8 cellular contexts compared by ENCODE assay signal in the genomic region with DNA sequence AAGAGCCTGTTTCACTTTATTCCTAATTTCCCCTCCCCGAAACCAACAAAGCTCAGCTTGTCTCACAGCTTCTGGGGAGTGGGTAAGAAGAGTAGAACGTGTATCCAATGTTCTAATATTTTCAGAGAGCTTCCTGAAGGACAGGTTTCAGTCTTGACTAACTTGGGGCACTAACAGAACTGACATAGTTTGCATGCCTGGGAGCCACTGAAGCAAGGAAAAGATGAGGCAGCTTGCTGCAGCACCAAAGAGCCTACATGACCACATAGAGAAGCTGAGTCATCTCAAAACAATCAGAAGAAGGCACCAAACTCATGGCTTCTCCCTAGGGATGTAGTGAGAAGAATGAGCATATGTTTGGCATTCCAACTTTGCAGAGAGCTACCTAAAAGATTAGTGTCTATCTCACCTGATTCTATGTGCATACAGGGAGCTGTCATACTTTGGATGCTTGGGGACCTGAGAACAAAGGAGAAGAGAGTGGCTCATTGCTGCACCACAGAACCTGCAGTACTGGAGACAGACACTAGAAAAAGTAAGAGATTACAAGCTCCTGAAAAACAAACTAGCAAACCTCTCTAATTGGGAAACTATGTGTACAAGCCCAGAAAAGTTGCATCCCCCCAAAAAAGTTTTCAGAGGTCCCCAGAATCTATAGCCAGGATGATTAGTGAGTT.
A peak's percentile ranks its signal among the peaks of the same experiment; 100 is the strongest.
DNase-seq lines count a peak whose midpoint lies in the region; ATAC-seq and TF ChIP-seq lines count a peak whose summit lies in the region.

No MANE protein-coding gene starts in this region.

- no peak for TF ChIP-seq CTCF in foreskin fibroblast (IDR thresholded peaks at IDR 0.05; ENCODE audit: low read depth, low read length)

- intact Hi-C loops in posterior vena cava (cut with DNase I) = no loop called here

- peak; percentile 80 for DNase-seq in GM04504 (ENCODE audit: low read depth)
- DNase-seq in M059J (ENCODE audit: low read depth) = peak; percentile 95
- peak; percentile 81 to 91 for DNase-seq in foreskin fibroblast
- DNase-seq in stimulated activated naive CD8-positive, alpha-beta T cell treated with anti-CD3 and anti-CD28 coated beads, Interleukin-15, Interleukin-2, amounts not matched to agents 100 U/mL and 50 U/mL, for 24 hours = no peak
- DNase-seq in posterior vena cava (ENCODE audit: low spot score) = no peak
- DNase-seq in globus pallidus (ENCODE audit: low spot score) = no peak
- DNase-seq in COR-L47 (lab: John Stamatoyannopoulos, UW) = no peak

- H3K4me3 ChIP-seq in foreskin fibroblast (ENCODE audit: low read depth in 1 of 2, low read length in 2 of 2) = no peak overlapping the region

- ATAC-seq in GM21825 (IDR thresholded peaks at IDR 0.05; ENCODE audit: unreplicated experiment) = peak; percentile 77
- no peak for ATAC-seq in stimulated activated naive CD8-positive, alpha-beta T cell treated with anti-CD3 and anti-CD28 coated beads, Interleukin-15, Interleukin-2, amounts not matched to agents 100 U/mL and 50 U/mL, for 24 hours

Comparison
In these comparisons a context has a peak if more than half of its experiments do, and no peak if none do; other contexts are left out.
1. DNase-seq: peak in GM04504 (single experiment), M059J (single experiment) and foreskin fibroblast (2 of 2); none in stimulated activated naive CD8-positive, alpha-beta T cell treated with anti-CD3 and anti-CD28 coated beads, Interleukin-15, Interleukin-2, amounts not matched to agents 100 U/mL and 50 U/mL, for 24 hours (single experiment), posterior vena cava (single experiment), globus pallidus (single experiment) and COR-L47 (single experiment).